ENCODE assay signal across 1 cellular context in genomic region chr20:47711046-47711752, GRCh38.
TF ChIP-seq lines count a peak whose summit lies in the region.

No MANE protein-coding gene starts in this region.

TF ChIP-seq in HepG2, 621 proteins besides CTCF, POLR2A, EP300 and RAD21 (continued from another document and continues in another):
- TF ChIP-seq, protein P1, sequence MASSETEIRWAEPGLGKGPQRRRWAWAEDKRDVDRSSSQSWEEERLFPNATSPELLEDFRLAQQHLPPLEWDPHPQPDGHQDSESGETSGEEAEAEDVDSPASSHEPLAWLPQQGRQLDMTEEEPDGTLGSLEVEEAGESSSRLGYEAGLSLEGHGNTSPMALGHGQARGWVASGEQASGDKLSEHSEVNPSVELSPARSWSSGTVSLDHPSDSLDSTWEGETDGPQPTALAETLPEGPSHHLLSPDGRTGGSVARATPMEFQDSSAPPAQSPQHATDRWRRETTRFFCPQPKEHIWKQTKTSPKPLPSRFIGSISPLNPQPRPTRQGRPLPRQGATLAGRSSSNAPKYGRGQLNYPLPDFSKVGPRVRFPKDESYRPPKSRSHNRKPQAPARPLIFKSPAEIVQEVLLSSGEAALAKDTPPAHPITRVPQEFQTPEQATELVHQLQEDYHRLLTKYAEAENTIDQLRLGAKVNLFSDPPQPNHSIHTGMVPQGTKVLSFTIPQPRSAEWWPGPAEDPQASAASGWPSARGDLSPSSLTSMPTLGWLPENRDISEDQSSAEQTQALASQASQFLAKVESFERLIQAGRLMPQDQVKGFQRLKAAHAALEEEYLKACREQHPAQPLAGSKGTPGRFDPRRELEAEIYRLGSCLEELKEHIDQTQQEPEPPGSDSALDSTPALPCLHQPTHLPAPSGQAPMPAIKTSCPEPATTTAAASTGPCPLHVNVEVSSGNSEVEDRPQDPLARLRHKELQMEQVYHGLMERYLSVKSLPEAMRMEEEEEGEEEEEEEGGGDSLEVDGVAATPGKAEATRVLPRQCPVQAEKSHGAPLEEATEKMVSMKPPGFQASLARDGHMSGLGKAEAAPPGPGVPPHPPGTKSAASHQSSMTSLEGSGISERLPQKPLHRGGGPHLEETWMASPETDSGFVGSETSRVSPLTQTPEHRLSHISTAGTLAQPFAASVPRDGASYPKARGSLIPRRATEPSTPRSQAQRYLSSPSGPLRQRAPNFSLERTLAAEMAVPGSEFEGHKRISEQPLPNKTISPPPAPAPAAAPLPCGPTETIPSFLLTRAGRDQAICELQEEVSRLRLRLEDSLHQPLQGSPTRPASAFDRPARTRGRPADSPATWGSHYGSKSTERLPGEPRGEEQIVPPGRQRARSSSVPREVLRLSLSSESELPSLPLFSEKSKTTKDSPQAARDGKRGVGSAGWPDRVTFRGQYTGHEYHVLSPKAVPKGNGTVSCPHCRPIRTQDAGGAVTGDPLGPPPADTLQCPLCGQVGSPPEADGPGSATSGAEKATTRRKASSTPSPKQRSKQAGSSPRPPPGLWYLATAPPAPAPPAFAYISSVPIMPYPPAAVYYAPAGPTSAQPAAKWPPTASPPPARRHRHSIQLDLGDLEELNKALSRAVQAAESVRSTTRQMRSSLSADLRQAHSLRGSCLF (CRISPR knock-in tag; IDR thresholded peaks at IDR 0.05; ENCODE audit: borderline replicate concordance), result no peak
- TF ChIP-seq TBX3 (IDR thresholded peaks at IDR 0.05; ENCODE audit: borderline replicate concordance) (peak; percentile 83; the same call in 1 of the 2 replicates), CCDC6 (CRISPR knock-in tag; IDR thresholded peaks at IDR 0.05) (peak; percentile 92; the same call in 1 of the 2 replicates), ZGPAT (CRISPR knock-in tag; IDR thresholded peaks at IDR 0.05) (peak; percentile 79), ZNF18 (CRISPR knock-in tag; IDR thresholded peaks at IDR 0.05; ENCODE audit: insufficient replicate concordance) (no peak), ZNF567 (CRISPR knock-in tag; IDR thresholded peaks at IDR 0.05; ENCODE audit: borderline replicate concordance) (no peak), CENPX (CRISPR knock-in tag; IDR thresholded peaks at IDR 0.05) (no peak), JUN (CRISPR knock-in tag; IDR thresholded peaks at IDR 0.05) (peak; percentile 7; the same call in 1 of the 2 replicates), ZBTB10 (CRISPR knock-in tag; IDR thresholded peaks at IDR 0.05; ENCODE audit: borderline replicate concordance) (no peak), GABPB1 (CRISPR knock-in tag; IDR thresholded peaks at IDR 0.05) (peak; percentile 48), SIN3B (IDR thresholded peaks at IDR 0.05; ENCODE audit: low read length) (0 out of 2 replicates have a peak, but pooled peaks have one; percentile 20), ZNF564 (CRISPR knock-in tag; IDR thresholded peaks at IDR 0.05) (no peak), ZNF20 (CRISPR knock-in tag; IDR thresholded peaks at IDR 0.05) (no peak), ZNF839 (CRISPR knock-in tag; IDR thresholded peaks at IDR 0.05; ENCODE audit: borderline replicate concordance) (peak; percentile 78; the same call in 1 of the 2 replicates), ZNF576 (CRISPR knock-in tag; IDR thresholded peaks at IDR 0.05) (no peak), RBM39 (IDR thresholded peaks at IDR 0.05; ENCODE audit: low read depth, low read length, poor library complexity, severe bottlenecking) (no peak), SPEN (CRISPR knock-in tag; IDR thresholded peaks at IDR 0.05; ENCODE audit: low read depth) (peak; percentile 62; the same call in 1 of the 2 replicates), ZNF556 (CRISPR knock-in tag; IDR thresholded peaks at IDR 0.05; ENCODE audit: borderline replicate concordance) (peak; percentile 90), NCOA5 (CRISPR knock-in tag; IDR thresholded peaks at IDR 0.05) (no peak), TARDBP (CRISPR knock-in tag; IDR thresholded peaks at IDR 0.05) (peak; percentile 98), SRY (CRISPR knock-in tag; IDR thresholded peaks at IDR 0.05) (no peak), ARID2 (CRISPR knock-in tag; IDR thresholded peaks at IDR 0.05; ENCODE audit: borderline replicate concordance) (0 out of 2 replicates have a peak, but pooled peaks have one; percentile 25), JARID2 (CRISPR knock-in tag; IDR thresholded peaks at IDR 0.05; ENCODE audit: insufficient replicate concordance) (no peak), ZBTB34 (CRISPR knock-in tag; IDR thresholded peaks at IDR 0.05) (peak; percentile 96), REPIN1 (CRISPR knock-in tag; IDR thresholded peaks at IDR 0.05; ENCODE audit: borderline replicate concordance, low read depth) (peak; percentile 92), ZSCAN25 (CRISPR knock-in tag; IDR thresholded peaks at IDR 0.05) (peak; percentile 78), PCBP1 (IDR thresholded peaks at IDR 0.05; ENCODE audit: borderline replicate concordance, low read depth, low read length) (no peak), NR2F2 (IDR thresholded peaks at IDR 0.05; ENCODE audit: borderline replicate concordance, low read depth) (no peak), ZNF660 (CRISPR knock-in tag; IDR thresholded peaks at IDR 0.05; ENCODE audit: borderline replicate concordance, low read depth) (no peak), ZNF546 (CRISPR knock-in tag; conservative IDR thresholded peaks at IDR 0.05) (no peak; the same call in 1 of the 2 replicates), NFE2L2 (IDR thresholded peaks at IDR 0.05; ENCODE audit: low read length) (0 out of 2 replicates have a peak, but pooled peaks have one; percentile 16), ASH2L (IDR thresholded peaks at IDR 0.05; ENCODE audit: insufficient read length, low read depth, low read length) (peak; percentile 87), MEIS1 (CRISPR knock-in tag; IDR thresholded peaks at IDR 0.05; ENCODE audit: borderline replicate concordance) (peak; percentile 96; the same call in 1 of the 2 replicates), DMAP1 (CRISPR knock-in tag; IDR thresholded peaks at IDR 0.05) (peak; percentile 97), U2AF2 (IDR thresholded peaks at IDR 0.05; ENCODE audit: low read depth, low read length) (no peak)
- TF ChIP-seq, protein P2, sequence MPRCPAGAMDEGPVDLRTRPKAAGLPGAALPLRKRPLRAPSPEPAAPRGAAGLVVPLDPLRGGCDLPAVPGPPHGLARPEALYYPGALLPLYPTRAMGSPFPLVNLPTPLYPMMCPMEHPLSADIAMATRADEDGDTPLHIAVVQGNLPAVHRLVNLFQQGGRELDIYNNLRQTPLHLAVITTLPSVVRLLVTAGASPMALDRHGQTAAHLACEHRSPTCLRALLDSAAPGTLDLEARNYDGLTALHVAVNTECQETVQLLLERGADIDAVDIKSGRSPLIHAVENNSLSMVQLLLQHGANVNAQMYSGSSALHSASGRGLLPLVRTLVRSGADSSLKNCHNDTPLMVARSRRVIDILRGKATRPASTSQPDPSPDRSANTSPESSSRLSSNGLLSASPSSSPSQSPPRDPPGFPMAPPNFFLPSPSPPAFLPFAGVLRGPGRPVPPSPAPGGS (CRISPR knock-in tag; IDR thresholded peaks at IDR 0.05), result no peak
- TF ChIP-seq, protein P3, sequence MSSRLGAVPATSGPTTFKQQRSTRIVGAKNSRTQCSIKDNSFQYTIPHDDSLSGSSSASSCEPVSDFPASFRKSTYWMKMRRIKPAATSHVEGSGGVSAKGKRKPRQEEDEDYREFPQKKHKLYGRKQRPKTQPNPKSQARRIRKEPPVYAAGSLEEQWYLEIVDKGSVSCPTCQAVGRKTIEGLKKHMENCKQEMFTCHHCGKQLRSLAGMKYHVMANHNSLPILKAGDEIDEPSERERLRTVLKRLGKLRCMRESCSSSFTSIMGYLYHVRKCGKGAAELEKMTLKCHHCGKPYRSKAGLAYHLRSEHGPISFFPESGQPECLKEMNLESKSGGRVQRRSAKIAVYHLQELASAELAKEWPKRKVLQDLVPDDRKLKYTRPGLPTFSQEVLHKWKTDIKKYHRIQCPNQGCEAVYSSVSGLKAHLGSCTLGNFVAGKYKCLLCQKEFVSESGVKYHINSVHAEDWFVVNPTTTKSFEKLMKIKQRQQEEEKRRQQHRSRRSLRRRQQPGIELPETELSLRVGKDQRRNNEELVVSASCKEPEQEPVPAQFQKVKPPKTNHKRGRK (CRISPR knock-in tag; IDR thresholded peaks at IDR 0.05), result no peak
